In genomic region chr21:45545236-45545570, GRCh38 we compare ENCODE assay signal across 13 cellular contexts.
"Had no signal": no experiment of that assay in that cellular context is flagged by ENCODE, and none has a peak within 500 bp of the region (broad histone marks: within the 10 kb centered on the region; RNA-seq: fewer than 3 reads in every experiment).

No MANE protein-coding gene starts in this region.

- H3K4me3 ChIP-seq: body of pancreas, dorsolateral prefrontal cortex, pancreas, right lobe of liver, smooth muscle cell, thoracic aorta had no signal

- H3K4me2 ChIP-seq: smooth muscle cell had no signal

- ATAC-seq: body of pancreas, left cardiac atrium, pancreas, right lobe of liver had no signal

- H3K9me3 ChIP-seq: body of pancreas, pancreas, right lobe of liver, thoracic aorta had no signal

- H3K4me1 ChIP-seq: pancreas had no signal

- H3K27me3 ChIP-seq: body of pancreas, dorsolateral prefrontal cortex, pancreas, right lobe of liver had no signal

- H3K27me3 Mint-ChIP-seq: activated B cell treated with CpG ODN at 0.5 μM for 24 hours; activated naive CD8-positive, alpha-beta T cell had no signal

- H3K4me3 Mint-ChIP-seq: activated B cell treated with CpG ODN at 0.5 μM for 24 hours; activated naive CD8-positive, alpha-beta T cell; T-helper 2 cell treated with Interferon-gamma antibody and Interleukin-4, amounts not matched to agents 5 μg/mL and 100 μg/mL, for 36 hours had no signal

- DNase-seq: activated CD8-positive, alpha-beta memory T cell treated with anti-CD3 and anti-CD28 coated beads, Interleukin-2, amount 50 U/mL, for 4 hours; central memory CD4-positive, alpha-beta T cell; left cardiac atrium; stimulated activated CD4-positive, alpha-beta T cell treated with anti-CD3 and anti-CD28 coated beads, Interleukin-4, amount 100 ng/mL, for 1 hour had no signal

- H3K27ac ChIP-seq: body of pancreas, pancreas, right lobe of liver, thoracic aorta had no signal

- H3K9me3 Mint-ChIP-seq: activated B cell treated with CpG ODN at 0.5 μM for 24 hours; T-helper 2 cell treated with Interferon-gamma antibody and Interleukin-4, amounts not matched to agents 5 μg/mL and 100 μg/mL, for 36 hours had no signal

- H3K36me3 ChIP-seq: pancreas, right lobe of liver, thoracic aorta had no signal

- H3K27ac Mint-ChIP-seq: activated naive CD8-positive, alpha-beta T cell; T-helper 2 cell treated with Interferon-gamma antibody and Interleukin-4, amounts not matched to agents 5 μg/mL and 100 μg/mL, for 36 hours had no signal
